17 cellular contexts compared by ENCODE assay signal in the genomic region with DNA sequence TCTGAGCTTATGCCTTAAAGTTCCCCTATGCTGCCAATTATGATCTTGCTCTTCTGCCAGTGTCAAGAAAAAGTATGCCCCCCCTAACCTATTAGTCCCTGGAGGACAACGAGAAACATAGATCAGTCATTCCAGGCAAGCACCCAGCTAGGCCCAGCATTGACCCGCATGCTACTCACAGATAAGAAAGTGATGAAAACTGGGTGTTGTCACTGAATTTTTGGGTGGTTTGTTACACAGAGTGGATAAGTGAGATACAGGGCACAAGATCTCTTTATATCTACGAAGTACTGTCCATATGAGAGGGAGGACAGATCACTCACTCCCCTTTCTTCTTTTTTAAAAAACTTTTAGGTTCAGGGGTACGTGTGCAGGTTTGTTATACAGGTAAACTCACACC. TPM values are rescaled to one million over a fixed set of nuclear protein-coding genes. Genes with fewer than 3 reads are reported as not detected.
DNase-seq lines count a peak whose midpoint lies in the region; ATAC-seq and TF ChIP-seq lines count a peak whose summit lies in the region.
"Had no signal": no experiment of that assay in that cellular context is flagged by ENCODE, and none has a peak within 500 bp of the region (broad histone marks: within the 10 kb centered on the region; RNA-seq: fewer than 3 reads in every experiment).

No MANE protein-coding gene starts in this region.

- no peaks in the 10 kb centered on the region for H3K79me2 ChIP-seq in PC-3 (ENCODE audit: low read length)

- ATAC-seq in activated T-cell treated with anti-CD3 and anti-CD28 coated beads, Interleukin-2, amount 50 U/mL, for 72 hours (replicated peaks in 1 of 2): no peak
- no peak for ATAC-seq in PC-3
- no peak for ATAC-seq in upper lobe of left lung (ENCODE audit: low FRiP score in 2 of 2)
- ATAC-seq: Right ventricle myocardium inferior had no signal

- H4K8ac ChIP-seq in mesenchymal stem cell (ENCODE audit: low read length): no peak overlapping the region

- no peak overlapping the region for H2BK12ac ChIP-seq in mesenchymal stem cell (ENCODE audit: low read length in 2 of 2)

- H3K9me3 ChIP-seq in PC-3 (ENCODE audit: low read length): no peaks in the 10 kb centered on the region
- H3K9me3 ChIP-seq in mesenchymal stem cell (ENCODE audit: control insufficient read depth, low read length): no peaks in the 10 kb centered on the region
- H3K9me3 ChIP-seq in upper lobe of left lung: no peaks in the 10 kb centered on the region

- 100% methylated on average over 3 of the region's 4 CpGs for WGBS in mesenchymal stem cell
- WGBS in upper lobe of left lung, 2 donors: 86 to 90% methylated on average over 4 of the region's 4 CpGs

- H3K27ac ChIP-seq in PC-3 (ENCODE audit: low read length) (peak overlapping the region; percentile 98), mesenchymal stem cell (ENCODE audit: low read length, poor library complexity, severe bottlenecking) (no peak overlapping the region), upper lobe of left lung (no peak overlapping the region)

- H2AFZ ChIP-seq in PC-3 (ENCODE audit: low read length) (no peak overlapping the region), mesenchymal stem cell (ENCODE audit: low read depth, low read length) (no peak overlapping the region)

- H3K14ac ChIP-seq in mesenchymal stem cell (ENCODE audit: low read length in 2 of 2): no peak overlapping the region

- peak overlapping the region; percentile 11 to 27 for H3K4me3 Mint-ChIP-seq in activated T-cell treated with anti-CD3 and anti-CD28 coated beads, Interleukin-2, amount 50 U/mL, for 72 hours
- no peak overlapping the region for H3K4me3 Mint-ChIP-seq in activated T-helper 2 cell treated with anti-CD3 and anti-CD28 coated beads, Interferon-gamma antibody, Interleukin-2, Interleukin-4, amounts not matched to agents 10 μg/mL and 5 μg/mL and 100 μg/mL, durations not matched to agents 14 hours and 24 hours and 36 hours (ENCODE audit: low read depth)

- H3K4ac ChIP-seq in mesenchymal stem cell (ENCODE audit: low read depth in 1 of 2, low read length in 2 of 2): no peak overlapping the region

- intact Hi-C loops in PC-3 (cut with micrococcal nuclease): no loop called here
- intact Hi-C loops in activated T-helper 2 cell treated with anti-CD3 and anti-CD28 coated beads, Interferon-gamma antibody, Interleukin-2, Interleukin-4, amounts not matched to agents 10 μg/mL and 5 μg/mL and 100 μg/mL, durations not matched to agents 14 hours and 24 hours and 36 hours (cut with micrococcal nuclease): loop anchor here (10.0 kb wide), 1 partner anchor 706 kb away; no protein-coding TSS in a partner anchor

- H3F3A ChIP-seq in PC-3 (ENCODE audit: low read length, unreplicated experiment): no peaks in the 10 kb centered on the region

- peak overlapping the region; percentile 80 for H3K9ac ChIP-seq in PC-3 (ENCODE audit: low read length)
- H3K9ac ChIP-seq in mesenchymal stem cell (ENCODE audit: low read length): no peak overlapping the region

- no peaks in the 10 kb centered on the region for H3K9me2 ChIP-seq in PC-3 (replicated peaks; ENCODE audit: low read length)

- H3K4me2 ChIP-seq in PC-3 (ENCODE audit: low read length) (no peak overlapping the region), mesenchymal stem cell (ENCODE audit: low read length, poor library complexity, severe bottlenecking) (no peak overlapping the region)

- H2BK120ac ChIP-seq in mesenchymal stem cell (ENCODE audit: low read depth, low read length): no peak overlapping the region

- POLR2A ChIA-PET in PC-3 (lab: Charles Lee; ENCODE audit: unreplicated experiment): no interaction called here

- no peak overlapping the region for H3K18ac ChIP-seq in mesenchymal stem cell (ENCODE audit: low read depth in 1 of 2, low read length in 2 of 2)

- TF ChIP-seq POLR2A in upper lobe of left lung (IDR thresholded peaks at IDR 0.05): no peak

- H3K79me1 ChIP-seq in mesenchymal stem cell (replicated peaks; ENCODE audit: low read length, poor library complexity, severe bottlenecking): no peaks in the 10 kb centered on the region

- no peak overlapping the region for H3K27ac Mint-ChIP-seq in activated T-cell treated with anti-CD3 and anti-CD28 coated beads, Interleukin-2, amount 50 U/mL, for 72 hours
- peak overlapping the region; percentile 90 for H3K27ac Mint-ChIP-seq in activated T-helper 2 cell treated with anti-CD3 and anti-CD28 coated beads, Interferon-gamma antibody, Interleukin-2, Interleukin-4, amounts not matched to agents 10 μg/mL and 5 μg/mL and 100 μg/mL, durations not matched to agents 14 hours and 24 hours and 36 hours

- CTCF ChIA-PET in PC-3 (lab: Charles Lee): no interaction called here

- no peak overlapping the region for H2BK15ac ChIP-seq in mesenchymal stem cell (ENCODE audit: low read depth, poor library complexity, severe bottlenecking)

- peaks cover 16 to 26% of the 10 kb centered on the region in 2 donors for H3K36me3 Mint-ChIP-seq in activated T-cell treated with anti-CD3 and anti-CD28 coated beads, Interleukin-2, amount 50 U/mL, for 72 hours (ENCODE audit: insufficient read depth in 2 of 2)
- peaks cover 57% of the 10 kb centered on the region for H3K36me3 Mint-ChIP-seq in activated T-helper 2 cell treated with anti-CD3 and anti-CD28 coated beads, Interferon-gamma antibody, Interleukin-2, Interleukin-4, amounts not matched to agents 10 μg/mL and 5 μg/mL and 100 μg/mL, durations not matched to agents 14 hours and 24 hours and 36 hours (ENCODE audit: low read depth)

- peak overlapping the region; percentile 76 for H2AK5ac ChIP-seq in mesenchymal stem cell (ENCODE audit: low read length, severe bottlenecking)

- no peak for TF ChIP-seq EP300 in upper lobe of left lung (IDR thresholded peaks at IDR 0.05)

- H3K4me3 ChIP-seq in PC-3 (ENCODE audit: low read length) (no peak overlapping the region), mesenchymal stem cell (ENCODE audit: insufficient read depth in 1 of 2, low read depth in 1 of 2, low read length in 2 of 2) (no peak overlapping the region), upper lobe of left lung (no peak overlapping the region)

- no peak overlapping the region for H2BK5ac ChIP-seq in mesenchymal stem cell (ENCODE audit: low read depth, low read length, poor library complexity, severe bottlenecking)

- peaks cover 57% of the 10 kb centered on the region for H3K4me1 ChIP-seq in PC-3 (ENCODE audit: insufficient read depth, low read length)
- peaks cover 9% of the 10 kb centered on the region for H3K4me1 ChIP-seq in mesenchymal stem cell (ENCODE audit: control insufficient read depth, insufficient read depth, low read depth, low read length)
- peaks cover 0 to 3% (median 0%) of the 10 kb centered on the region in 4 donors for H3K4me1 ChIP-seq in upper lobe of left lung

- TF ChIP-seq CTCF in PC-3 (conservative IDR thresholded peaks at IDR 0.05; ENCODE audit: low read depth, low read length): no peak
- no peak for TF ChIP-seq CTCF in upper lobe of left lung (IDR thresholded peaks at IDR 0.05)

- no TSS peak for BruUV-seq in PC-3 (replicated peaks; lab: Mats Ljungman, UMichigan)

- peaks cover 0 to 4% of the 10 kb centered on the region in 2 donors for H3K9me3 Mint-ChIP-seq in activated T-cell treated with anti-CD3 and anti-CD28 coated beads, Interleukin-2, amount 50 U/mL, for 72 hours
- peaks cover 28% of the 10 kb centered on the region for H3K9me3 Mint-ChIP-seq in activated T-helper 2 cell treated with anti-CD3 and anti-CD28 coated beads, Interferon-gamma antibody, Interleukin-2, Interleukin-4, amounts not matched to agents 10 μg/mL and 5 μg/mL and 100 μg/mL, durations not matched to agents 14 hours and 24 hours and 36 hours

- H3K36me3 ChIP-seq in PC-3 (ENCODE audit: low read depth, low read length) (no peaks in the 10 kb centered on the region), mesenchymal stem cell (ENCODE audit: control insufficient read depth in 1 of 2, insufficient read depth in 2 of 2, low read depth in 1 of 2, low read length in 2 of 2) (no peaks in the 10 kb centered on the region), upper lobe of left lung (no peaks in the 10 kb centered on the region)

- H3K27me3 Mint-ChIP-seq in activated T-cell treated with anti-CD3 and anti-CD28 coated beads, Interleukin-2, amount 50 U/mL, for 72 hours (ENCODE audit: low read depth): no peaks in the 10 kb centered on the region
- no peaks in the 10 kb centered on the region for H3K27me3 Mint-ChIP-seq in activated T-helper 2 cell treated with anti-CD3 and anti-CD28 coated beads, Interferon-gamma antibody, Interleukin-2, Interleukin-4, amounts not matched to agents 10 μg/mL and 5 μg/mL and 100 μg/mL, durations not matched to agents 14 hours and 24 hours and 36 hours (ENCODE audit: low read depth)

- H3K27me3 ChIP-seq in PC-3 (ENCODE audit: low read length) (no peaks in the 10 kb centered on the region), mesenchymal stem cell (ENCODE audit: control insufficient read depth in 1 of 2, insufficient read depth in 1 of 2, low read length in 2 of 2) (no peaks in the 10 kb centered on the region), upper lobe of left lung (no peaks in the 10 kb centered on the region)

- no peak overlapping the region for H4K91ac ChIP-seq in mesenchymal stem cell (ENCODE audit: low read length)

- no peaks in the 10 kb centered on the region for H4K20me1 ChIP-seq in PC-3 (ENCODE audit: low read length)

- no peak overlapping the region for H3K23ac ChIP-seq in mesenchymal stem cell (ENCODE audit: low read length in 2 of 2)

- DNase-seq in activated T-cell treated with anti-CD3 and anti-CD28 coated beads, Interleukin-2, amount 50 U/mL, for 72 hours: no peak
- DNase-seq in activated T-cell treated with anti-CD3 and anti-CD28 coated beads, Interleukin-2, amount 50 U/mL, for 48 hours: no peak
- DNase-seq in PC-3: no peak
- DNase-seq in activated T-helper 2 cell treated with anti-CD3 and anti-CD28 coated beads, Interferon-gamma antibody, Interleukin-2, Interleukin-4, amounts not matched to agents 10 μg/mL and 5 μg/mL and 100 μg/mL, durations not matched to agents 14 hours and 24 hours and 36 hours (ENCODE audit: low spot score): no peak
- no peak for DNase-seq in mesenchymal stem cell
- DNase-seq in T-helper 9 cell: no peak
- no peak for DNase-seq in upper lobe of left lung
- DNase-seq: C1 segment of cervical spinal cord; DND-41; KBM-7; MV-4-11; NCI-H1694 treated with DMSO at 0.1 percent for 48 hours; NCI-H748 treated with DMSO at 0.1 percent for 48 hours; NK-92 treated with Interleukin-12 subunit alpha and Interleukin-12 subunit beta, amount 100 ng/mL, for 24 hours had no signal

- peaks cover 93% of the 10 kb centered on the region for H3K4me1 Mint-ChIP-seq in activated T-cell treated with anti-CD3 and anti-CD28 coated beads, Interleukin-2, amount 50 U/mL, for 72 hours (ENCODE audit: low read depth)
- peaks cover 87% of the 10 kb centered on the region for H3K4me1 Mint-ChIP-seq in activated T-helper 2 cell treated with anti-CD3 and anti-CD28 coated beads, Interferon-gamma antibody, Interleukin-2, Interleukin-4, amounts not matched to agents 10 μg/mL and 5 μg/mL and 100 μg/mL, durations not matched to agents 14 hours and 24 hours and 36 hours (ENCODE audit: low read depth)

RNA-seq across cellular contexts. Expression of gene TEX48, which starts 6.4 kb away (rescaled TPM):
- total RNA-seq in activated T-cell treated with anti-CD3 and anti-CD28 coated beads, Interleukin-2, amount 50 U/mL, for 72 hours: 1 to 10 TPM; 1.4 to 1.7 TPM
- total RNA-seq in PC-3 (2014; rRNA removed) (2.4 TPM in 1 of 2 replicates, not detected in the other), upper lobe of left lung (not detected)
- 0.41 and 0.68 TPM in 2 replicates for total RNA-seq in activated T-helper 2 cell treated with anti-CD3 and anti-CD28 coated beads, Interferon-gamma antibody, Interleukin-2, Interleukin-4, amounts not matched to agents 10 μg/mL and 5 μg/mL and 100 μg/mL, durations not matched to agents 14 hours and 24 hours and 36 hours
- polyA plus RNA-seq in mesenchymal stem cell (2013, experiment 1 of 2): not detected
- not detected for polyA plus RNA-seq in mesenchymal stem cell (2013, experiment 2 of 2)
- total RNA-seq: H4, NCI-H460, Right ventricle myocardium inferior had no signal

RNA-seq across cellular contexts. Expression of gene TEX53, which starts 30.8 kb away (rescaled TPM):
- total RNA-seq in activated T-cell treated with anti-CD3 and anti-CD28 coated beads, Interleukin-2, amount 50 U/mL, for 72 hours: not detected
- not detected in 2 replicates for total RNA-seq in PC-3 (2014; rRNA removed)
- total RNA-seq in activated T-helper 2 cell treated with anti-CD3 and anti-CD28 coated beads, Interferon-gamma antibody, Interleukin-2, Interleukin-4, amounts not matched to agents 10 μg/mL and 5 μg/mL and 100 μg/mL, durations not matched to agents 14 hours and 24 hours and 36 hours: not detected in 2 replicates
- not detected for polyA plus RNA-seq in mesenchymal stem cell (2013, experiment 1 of 2)
- not detected for polyA plus RNA-seq in mesenchymal stem cell (2013, experiment 2 of 2)
- total RNA-seq in upper lobe of left lung: not detected
- total RNA-seq: H4, NCI-H460, Right ventricle myocardium inferior had no signal
